1 cellular context compared by ENCODE assay signal in genomic region chr5:170070556-170071412, GRCh38.
A peak's percentile ranks its signal among the peaks of the same experiment; 100 is the strongest.
TF ChIP-seq lines count a peak whose summit lies in the region.

No MANE protein-coding gene starts in this region.

TF ChIP-seq in H1, 55 proteins besides CTCF, POLR2A, EP300 and RAD21 (continued from another document):
- TF ChIP-seq KDM1A (IDR thresholded peaks at IDR 0.05; ENCODE audit: borderline replicate concordance, low read length) = 0 out of 2 replicates have a peak, but pooled peaks have one; percentile 37
- no peak for TF ChIP-seq TEAD4 (IDR thresholded peaks at IDR 0.05; ENCODE audit: low read depth, low read length)
- peak; percentile 25; the same call in 1 of the 2 replicates for TF ChIP-seq YY1 (IDR thresholded peaks at IDR 0.05; ENCODE audit: low read depth, low read length)
- TF ChIP-seq TAF1 (IDR thresholded peaks at IDR 0.05; ENCODE audit: low read depth, low read length) = no peak
- TF ChIP-seq JUND (IDR thresholded peaks at IDR 0.05; ENCODE audit: low read length) = 0 out of 2 replicates have a peak, but pooled peaks have one; percentile 5
- TF ChIP-seq NRF1 (IDR thresholded peaks at IDR 0.05; ENCODE audit: low read depth, low read length) = no peak
- TF ChIP-seq PHF8 (conservative IDR thresholded peaks at IDR 0.05; ENCODE audit: low read depth, low read length) = no peak
- no peak for TF ChIP-seq ATF3 (IDR thresholded peaks at IDR 0.05; ENCODE audit: insufficient read depth, low read depth, low read length)
- no peak for TF ChIP-seq KDM5A (IDR thresholded peaks at IDR 0.05; ENCODE audit: low read length)
- TF ChIP-seq SAP30 (IDR thresholded peaks at IDR 0.05; ENCODE audit: insufficient read depth, insufficient replicate concordance, low read length) = no peak
- TF ChIP-seq CREB1 (IDR thresholded peaks at IDR 0.05) = no peak
- no peak for TF ChIP-seq GABPA (IDR thresholded peaks at IDR 0.05; ENCODE audit: borderline replicate concordance, insufficient read depth, low read length)
- TF ChIP-seq SIRT6 (IDR thresholded peaks at IDR 0.05; ENCODE audit: low read length) = no peak
- no peak for TF ChIP-seq POLR2AphosphoS5 (IDR thresholded peaks at IDR 0.05; ENCODE audit: low read depth, low read length)
- no peak for TF ChIP-seq SP1 (IDR thresholded peaks at IDR 0.05; ENCODE audit: low read depth, low read length)
- TF ChIP-seq FOSL1 (IDR thresholded peaks at IDR 0.05; ENCODE audit: insufficient read depth, low read depth, low read length) = no peak
